18 cellular contexts compared by ENCODE assay signal in genomic region chr12:95248604-95249355, GRCh38. TPM values are rescaled to one million over a fixed set of nuclear protein-coding genes. Genes with fewer than 3 reads are reported as not detected.
DNase-seq lines count a peak whose midpoint lies in the region; ATAC-seq, FAIRE-seq and TF ChIP-seq lines count a peak whose summit lies in the region.
"Had no signal": no experiment of that assay in that cellular context is flagged by ENCODE, and none has a peak within 500 bp of the region (broad histone marks: within the 10 kb centered on the region; RNA-seq: fewer than 3 reads in every experiment).

No MANE protein-coding gene starts in this region.

- no peaks in the 10 kb centered on the region for H3K9me3 ChIP-seq in T-helper 17 cell (ENCODE audit: control insufficient read depth, low read length, poor library complexity, severe bottlenecking)
- H3K9me3 ChIP-seq: upper lobe of right lung had no signal

- ATAC-seq in T-helper 17 cell (no peak), HG03095 (IDR thresholded peaks at IDR 0.05; ENCODE audit: unreplicated experiment) (no peak)
- ATAC-seq in stimulated activated effector memory CD8-positive, alpha-beta T cell treated with anti-CD3 and anti-CD28 coated beads, Interleukin-12 subunit alpha, Interleukin-12 subunit beta, amount 100 ng/mL, for 72 hours = no peak
- ATAC-seq: upper lobe of right lung had no signal

- no peak overlapping the region for H3K4me3 ChIP-seq in fibroblast of mammary gland (ENCODE audit: control insufficient read depth, low read depth, low read length)
- H3K4me3 ChIP-seq: upper lobe of right lung had no signal

- peak overlapping the region; percentile 83 for H3K27ac Mint-ChIP-seq in T-helper 17 cell
- H3K27ac Mint-ChIP-seq in stimulated activated effector memory CD8-positive, alpha-beta T cell treated with anti-CD3 and anti-CD28 coated beads, Interleukin-12 subunit alpha, Interleukin-12 subunit beta, amount 100 ng/mL, for 72 hours = no peak overlapping the region
- H3K27ac Mint-ChIP-seq: activated CD4-positive, alpha-beta memory T cell treated with anti-CD3 and anti-CD28 coated beads, Interleukin-2, amount 10 ng/mL, durations not matched to agents 7 days and 5 days had no signal

- peak; percentile 6 for FAIRE-seq in H54 (lab: Jason Lieb, UNC)

- H3K36me3 Mint-ChIP-seq in T-helper 17 cell (ENCODE audit: low read depth) = no peaks in the 10 kb centered on the region
- peaks cover 35% of the 10 kb centered on the region for H3K36me3 Mint-ChIP-seq in stimulated activated effector memory CD8-positive, alpha-beta T cell treated with anti-CD3 and anti-CD28 coated beads, Interleukin-12 subunit alpha, Interleukin-12 subunit beta, amount 100 ng/mL, for 72 hours

- peaks cover 7% of the 10 kb centered on the region for H3K4me1 Mint-ChIP-seq in T-helper 17 cell
- peaks cover 5% of the 10 kb centered on the region for H3K4me1 Mint-ChIP-seq in stimulated activated effector memory CD8-positive, alpha-beta T cell treated with anti-CD3 and anti-CD28 coated beads, Interleukin-12 subunit alpha, Interleukin-12 subunit beta, amount 100 ng/mL, for 72 hours

- H3K27me3 Mint-ChIP-seq in T-helper 17 cell = no peaks in the 10 kb centered on the region
- H3K27me3 Mint-ChIP-seq: activated CD4-positive, alpha-beta memory T cell treated with anti-CD3 and anti-CD28 coated beads, Interleukin-2, amount 10 ng/mL, durations not matched to agents 7 days and 5 days; CD8-positive, alpha-beta memory T cell; naive B cell had no signal

- no peak for TF ChIP-seq POLR2A in H54 (IDR thresholded peaks at IDR 0.05; ENCODE audit: low read depth, low read length)

- H3K4me3 Mint-ChIP-seq in T-helper 17 cell = peak overlapping the region; percentile 45
- H3K4me3 Mint-ChIP-seq in stimulated activated effector memory CD8-positive, alpha-beta T cell treated with anti-CD3 and anti-CD28 coated beads, Interleukin-12 subunit alpha, Interleukin-12 subunit beta, amount 100 ng/mL, for 72 hours = no peak overlapping the region
- H3K4me3 Mint-ChIP-seq: activated CD4-positive, alpha-beta memory T cell treated with anti-CD3 and anti-CD28 coated beads, Interleukin-2, amount 10 ng/mL, durations not matched to agents 7 days and 5 days; CD8-positive, alpha-beta memory T cell; naive B cell had no signal

- DNase-seq in H54 (ENCODE audit: insufficient read length, low spot score) (no peak), T-helper 17 cell (no peak), fibroblast of mammary gland (ENCODE audit: low read depth) (peak; percentile 78), smooth muscle cell of the brain vasculature (ENCODE audit: low read depth, low spot score) (peak; percentile 69), SHP77 treated with DMSO at 0.1 percent for 48 hours (lab: John Stamatoyannopoulos, UW) (no peak)
- DNase-seq in stimulated activated effector memory CD8-positive, alpha-beta T cell treated with anti-CD3 and anti-CD28 coated beads, Interleukin-12 subunit alpha, Interleukin-12 subunit beta, amount 100 ng/mL, for 72 hours (ENCODE audit: low spot score in 2 of 2) = no peak
- DNase-seq: activated CD4-positive, alpha-beta memory T cell treated with anti-CD3 and anti-CD28 coated beads, Interleukin-2, amount 10 ng/mL, durations not matched to agents 7 days and 5 days; activated effector memory CD4-positive, alpha-beta T cell treated with anti-CD3 and anti-CD28 coated beads, Interleukin-2, amount 50 U/mL, for 16 hours; CD8-positive, alpha-beta memory T cell; hypothalamus; left colon; naive B cell; NCI-H2081; NK-92 treated with Interleukin-12 subunit alpha and Interleukin-12 subunit beta, amount 100 ng/mL, for 24 hours; Right ventricle myocardium superior; stimulated activated CD4-positive, alpha-beta T cell treated with anti-CD3 and anti-CD28 coated beads, Interleukin-2, amount 100 ng/mL, for 48 hours; upper lobe of right lung had no signal

- TF ChIP-seq CTCF in fibroblast of mammary gland (conservative IDR thresholded peaks at IDR 0.05; ENCODE audit: control insufficient read depth, insufficient read depth, low read depth, low read length) = no peak

- H3K9me3 Mint-ChIP-seq in stimulated activated effector memory CD8-positive, alpha-beta T cell treated with anti-CD3 and anti-CD28 coated beads, Interleukin-12 subunit alpha, Interleukin-12 subunit beta, amount 100 ng/mL, for 72 hours = no peaks in the 10 kb centered on the region
- H3K9me3 Mint-ChIP-seq: activated CD4-positive, alpha-beta memory T cell treated with anti-CD3 and anti-CD28 coated beads, Interleukin-2, amount 10 ng/mL, durations not matched to agents 7 days and 5 days; CD8-positive, alpha-beta memory T cell; naive B cell had no signal

RNA-seq across cellular contexts. Expression of gene VEZT, which starts 31.2 kb away (rescaled TPM):
- total RNA-seq in T-helper 17 cell = 10 to 100 TPM; 46.4 to 54.9 TPM

RNA-seq across cellular contexts. Expression of gene FGD6, which starts 31.5 kb away (rescaled TPM):
- total RNA-seq in T-helper 17 cell = 1 to 10 TPM; 1.2 to 1.3 TPM

Comparison
In these comparisons a context has a peak if more than half of its experiments do, and no peak if none do; other contexts are left out.
1. DNase-seq: peak in fibroblast of mammary gland (single experiment) and smooth muscle cell of the brain vasculature (single experiment); none in H54 (single experiment), T-helper 17 cell (0 of 3), stimulated activated effector memory CD8-positive, alpha-beta T cell treated with anti-CD3 and anti-CD28 coated beads, Interleukin-12 subunit alpha, Interleukin-12 subunit beta, amount 100 ng/mL, for 72 hours (0 of 2) and SHP77 treated with DMSO at 0.1 percent for 48 hours (single experiment).